ENCODE assay signal across 33 cellular contexts in genomic region chr19:33278403-33279269, GRCh38. TPM values are rescaled to one million over a fixed set of nuclear protein-coding genes. Genes with fewer than 3 reads are reported as not detected.
DNase-seq lines count a peak whose midpoint lies in the region; ATAC-seq and TF ChIP-seq lines count a peak whose summit lies in the region.
"Had no signal": no experiment of that assay in that cellular context is flagged by ENCODE, and none has a peak within 500 bp of the region (broad histone marks: within the 10 kb centered on the region; RNA-seq: fewer than 3 reads in every experiment).

No MANE protein-coding gene starts in this region.

- H2AK5ac ChIP-seq in trophoblast cell (ENCODE audit: low read length): no peak overlapping the region

- H3K79me1 ChIP-seq in trophoblast cell (ENCODE audit: low read length): peaks cover 36% of the 10 kb centered on the region

- H3K4me1 ChIP-seq in BLaER1: peaks cover 72% of the 10 kb centered on the region
- peaks cover 26 to 41% of the 10 kb centered on the region in 2 experiments for H3K4me1 ChIP-seq in trophoblast cell (ENCODE audit: control insufficient read depth in 1 of 2, insufficient read depth in 2 of 2, low read length in 2 of 2)
- peaks cover 0 to 2% of the 10 kb centered on the region in 2 donors for H3K4me1 ChIP-seq in ascending aorta

- POLR2A ChIA-PET in activated CD4-positive, alpha-beta memory T cell treated with anti-CD3 and anti-CD28 coated beads for 36 hours (lab: Charles Lee): no interaction called here

- DNase-seq in HuH-7.5 (ENCODE audit: low spot score) (peak; percentile 87), left lobe of liver (ENCODE audit: low spot score) (peak; percentile 93), trophoblast cell (no peak), ascending aorta (ENCODE audit: low spot score in 2 of 2) (no peak)
- DNase-seq in activated CD4-positive, alpha-beta memory T cell treated with anti-CD3 and anti-CD28 coated beads for 36 hours: no peak
- DNase-seq in stimulated activated naive CD4-positive, alpha-beta T cell (lab: John Stamatoyannopoulos, UW): no peak
- DNase-seq: activated CD4-positive, alpha-beta T cell treated with anti-CD3 and anti-CD28 coated beads for 4 hours; activated CD8-positive, alpha-beta memory T cell treated with anti-CD3 and anti-CD28 coated beads for 24 hours; anterior cingulate cortex; CD8-positive, alpha-beta T cell; DMS 273 treated with DMSO at 0.1 percent for 48 hours; effector CD4-positive, alpha-beta T cell; H7; hippocampal formation; Karpas-422; left cardiac atrium; NCI-H1436 treated with DMSO at 0.1 percent for 48 hours; NCI-H226; NCI-H526 treated with DMSO at 0.1 percent for 48 hours; PC-3; posterior cingulate gyrus; SK-N-SH; stimulated activated CD4-positive, alpha-beta T cell treated with anti-CD3 and anti-CD28 coated beads, Interleukin-4, amount 100 ng/mL, for 24 hours; substantia nigra; T-helper 2 cell had no signal

- H3K4ac ChIP-seq in trophoblast cell (ENCODE audit: low read depth, low read length): no peak overlapping the region

- WGBS in trophoblast cell (ENCODE audit: extremely low coverage, insufficient coverage, insufficient read length): no CpG with 5 or more reads among the region's 9 CpGs

- TF ChIP-seq CTCF in ascending aorta (IDR thresholded peaks at IDR 0.05): no peak

- peak overlapping the region; percentile 74 for H4K91ac ChIP-seq in trophoblast cell (ENCODE audit: low read depth, low read length)

- CTCF ChIA-PET in activated CD4-positive, alpha-beta memory T cell treated with anti-CD3 and anti-CD28 coated beads for 36 hours (lab: Charles Lee): no interaction called here

- intact Hi-C loops in activated CD4-positive, alpha-beta memory T cell treated with anti-CD3 and anti-CD28 coated beads for 36 hours (cut with micrococcal nuclease): no loop called here
- intact Hi-C loops in ascending aorta (cut with DNase I): no loop called here

- H3K36me3 ChIP-seq in BLaER1: no peaks in the 10 kb centered on the region
- H3K36me3 ChIP-seq in trophoblast cell (ENCODE audit: control insufficient read depth in 1 of 2, insufficient read depth in 2 of 2, low read length in 2 of 2): no peaks in the 10 kb centered on the region
- H3K36me3 ChIP-seq in ascending aorta: no peaks in the 10 kb centered on the region

- H3K9me3 ChIP-seq in BLaER1: no peaks in the 10 kb centered on the region
- H3K9me3 ChIP-seq in trophoblast cell (ENCODE audit: insufficient read depth, low read depth, low read length): peaks cover 4% of the 10 kb centered on the region
- no peaks in the 10 kb centered on the region for H3K9me3 ChIP-seq in ascending aorta
- H3K9me3 ChIP-seq: SK-N-SH had no signal

- H3K27ac ChIP-seq in BLaER1 (peak overlapping the region; percentile 22; the same call in 1 of the 2 replicates), trophoblast cell (ENCODE audit: low read depth, low read length) (peak overlapping the region; percentile 68), ascending aorta (no peak overlapping the region)
- H3K27ac ChIP-seq: VCaP had no signal

- peak overlapping the region; percentile 28 for H2BK120ac ChIP-seq in trophoblast cell (ENCODE audit: insufficient read depth, low read length, poor library complexity)

- no peaks in the 10 kb centered on the region for H3K9me3 Mint-ChIP-seq in activated CD4-positive, alpha-beta memory T cell treated with anti-CD3 and anti-CD28 coated beads for 36 hours
- H3K9me3 Mint-ChIP-seq: activated naive CD4-positive, alpha-beta T cell treated with anti-CD3 and anti-CD28 coated beads, Interleukin-2, amount 50 U/mL, for 72 hours; CD8-positive, alpha-beta T cell; memory B cell had no signal

- H3K27ac Mint-ChIP-seq in activated CD4-positive, alpha-beta memory T cell treated with anti-CD3 and anti-CD28 coated beads for 36 hours: no peak overlapping the region
- H3K27ac Mint-ChIP-seq: activated naive CD4-positive, alpha-beta T cell treated with anti-CD3 and anti-CD28 coated beads, Interleukin-2, amount 50 U/mL, for 72 hours; CD8-positive, alpha-beta T cell; memory B cell had no signal

- H2BK5ac ChIP-seq in trophoblast cell (ENCODE audit: low read depth, low read length, poor library complexity): peak overlapping the region; percentile 73

- H3K27me3 ChIP-seq in BLaER1 (no peaks in the 10 kb centered on the region), trophoblast cell (ENCODE audit: insufficient read depth, low read length) (no peaks in the 10 kb centered on the region), ascending aorta (no peaks in the 10 kb centered on the region)

- H4K8ac ChIP-seq in trophoblast cell (ENCODE audit: low read depth, low read length): peak overlapping the region; percentile 20

- ATAC-seq in left lobe of liver (peak; percentile 66), HG02938 (IDR thresholded peaks at IDR 0.05; ENCODE audit: unreplicated experiment) (no peak)
- ATAC-seq: activated naive CD4-positive, alpha-beta T cell treated with anti-CD3 and anti-CD28 coated beads, Interleukin-2, amount 50 U/mL, for 72 hours; CD8-positive, alpha-beta T cell; PC-3; sciatic nerve had no signal

- no peak overlapping the region for H2AFZ ChIP-seq in trophoblast cell (ENCODE audit: insufficient read depth, low read length, poor library complexity)

- H3K4me2 ChIP-seq in BLaER1: no peak overlapping the region
- no peak overlapping the region for H3K4me2 ChIP-seq in trophoblast cell (ENCODE audit: low read length)
- H3K4me2 ChIP-seq: SK-N-SH had no signal

- H3K4me1 Mint-ChIP-seq in activated CD4-positive, alpha-beta memory T cell treated with anti-CD3 and anti-CD28 coated beads for 36 hours (ENCODE audit: low read depth): peaks cover 19% of the 10 kb centered on the region

- H3K9ac ChIP-seq in BLaER1 (no peak overlapping the region), trophoblast cell (ENCODE audit: low read length) (no peak overlapping the region)
- H3K9ac ChIP-seq: SK-N-SH had no signal

- H4K20me1 ChIP-seq in BLaER1: no peaks in the 10 kb centered on the region

- H3K4me3 ChIP-seq in BLaER1 (no peak overlapping the region), trophoblast cell (ENCODE audit: low read depth, low read length) (no peak overlapping the region), ascending aorta (no peak overlapping the region)

- H3K23ac ChIP-seq in trophoblast cell (ENCODE audit: low read length): no peak overlapping the region

- H3K36me3 Mint-ChIP-seq in activated CD4-positive, alpha-beta memory T cell treated with anti-CD3 and anti-CD28 coated beads for 36 hours: no peaks in the 10 kb centered on the region
- H3K36me3 Mint-ChIP-seq: activated naive CD4-positive, alpha-beta T cell treated with anti-CD3 and anti-CD28 coated beads, Interleukin-2, amount 50 U/mL, for 72 hours; CD8-positive, alpha-beta T cell; memory B cell had no signal

- no peak overlapping the region for H3K18ac ChIP-seq in trophoblast cell (ENCODE audit: low read length)

- H3K79me2 ChIP-seq in trophoblast cell (ENCODE audit: control insufficient read depth, insufficient read depth, low read length, poor library complexity): no peaks in the 10 kb centered on the region

- peak overlapping the region; percentile 52 for H3K14ac ChIP-seq in trophoblast cell (ENCODE audit: low read length)

- no peak overlapping the region for H4K12ac ChIP-seq in trophoblast cell (ENCODE audit: low read depth, low read length)

- peak overlapping the region; percentile 45 for H2BK12ac ChIP-seq in trophoblast cell (ENCODE audit: low read length)

- no peak overlapping the region for H3K4me3 Mint-ChIP-seq in activated CD4-positive, alpha-beta memory T cell treated with anti-CD3 and anti-CD28 coated beads for 36 hours
- H3K4me3 Mint-ChIP-seq: CD8-positive, alpha-beta T cell; memory B cell had no signal

- H3K27me3 Mint-ChIP-seq in activated CD4-positive, alpha-beta memory T cell treated with anti-CD3 and anti-CD28 coated beads for 36 hours: no peaks in the 10 kb centered on the region

RNA-seq across cellular contexts. Expression of gene CEBPA, which starts 23.7 kb away (rescaled TPM):
- 185 TPM for total RNA-seq in left lobe of liver
- 148 and 169 TPM in 2 replicates for polyA plus RNA-seq in trophoblast cell (2013)
- under 1 TPM; 0.22 to 0.33 TPM for total RNA-seq in activated CD4-positive, alpha-beta memory T cell treated with anti-CD3 and anti-CD28 coated beads for 36 hours
- 14.9 TPM for total RNA-seq in ascending aorta

RNA-seq across cellular contexts. Expression of gene SLC7A10, which starts 53.0 kb away (rescaled TPM):
- total RNA-seq in left lobe of liver (not detected), ascending aorta (not detected)
- polyA plus RNA-seq in trophoblast cell (2013): 0.81 and 0.99 TPM in 2 replicates
- not detected for total RNA-seq in activated CD4-positive, alpha-beta memory T cell treated with anti-CD3 and anti-CD28 coated beads for 36 hours
- total RNA-seq: activated naive CD4-positive, alpha-beta T cell treated with anti-CD3 and anti-CD28 coated beads, Interleukin-2, amount 50 U/mL, for 72 hours; bronchial epithelial cell; CD8-positive, alpha-beta T cell; PC-3; ureter had no signal

Comparison
In these comparisons a context has a peak if more than half of its experiments do, and no peak if none do; other contexts are left out.
1. H3K27ac ChIP-seq: peak in BLaER1 (single experiment) and trophoblast cell (single experiment); none in ascending aorta (0 of 2).
2. DNase-seq: peak in HuH-7.5 (single experiment) and left lobe of liver (single experiment); none in trophoblast cell (0 of 2), activated CD4-positive, alpha-beta memory T cell treated with anti-CD3 and anti-CD28 coated beads for 36 hours (single experiment), stimulated activated naive CD4-positive, alpha-beta T cell (0 of 6) and ascending aorta (0 of 2).
3. RNA of gene CEBPA, which starts 23.7 kb away (total RNA-seq): 185 TPM in left lobe of liver (single experiment) and 14.9 TPM in ascending aorta (single experiment); 0.22 to 0.33 TPM in activated CD4-positive, alpha-beta memory T cell treated with anti-CD3 and anti-CD28 coated beads for 36 hours; every median in the first group is over 10 times any median in the second.